Comparison of ENCODE assay signal across 14 cellular contexts in genomic region chr4:138239496-138239895, GRCh38. TPM values are rescaled to one million over a fixed set of nuclear protein-coding genes. Genes with fewer than 3 reads are reported as not detected.
DNase-seq lines count a peak whose midpoint lies in the region; ATAC-seq and TF ChIP-seq lines count a peak whose summit lies in the region.
"Had no signal": no experiment of that assay in that cellular context is flagged by ENCODE, and none has a peak within 500 bp of the region (broad histone marks: within the 10 kb centered on the region; RNA-seq: fewer than 3 reads in every experiment).

No MANE protein-coding gene starts in this region.

- ATAC-seq in heart left ventricle, result no peak

- TF ChIP-seq CTCF in Loucy (conservative IDR thresholded peaks at IDR 0.05; ENCODE audit: low read length) (no peak), dorsolateral prefrontal cortex (IDR thresholded peaks at IDR 0.05 in 54 of 56, conservative IDR thresholded peaks at IDR 0.05 in 2 of 56; ENCODE audit: low read depth in 1 of 56, partially characterized antibody in 56 of 56) (no peak), progenitor cell of endocrine pancreas (IDR thresholded peaks at IDR 0.05; ENCODE audit: unreplicated experiment) (no peak), heart left ventricle (IDR thresholded peaks at IDR 0.05) (no peak)

- peak overlapping the region; percentile 78 for H3K4me2 ChIP-seq in Loucy (ENCODE audit: low read depth, low read length, poor library complexity, severe bottlenecking)

- peaks cover 50% of the 10 kb centered on the region for H3K4me1 Mint-ChIP-seq in T-helper 2 cell treated with Interferon-gamma antibody and Interleukin-4, amounts not matched to agents 5 μg/mL and 100 μg/mL, for 36 hours (ENCODE audit: low read depth)
- peaks cover 29% of the 10 kb centered on the region for H3K4me1 Mint-ChIP-seq in progenitor cell of endocrine pancreas (ENCODE audit: low read depth)

- WGBS in heart left ventricle, 4 donors, result 0 to 2% (median 1%) methylated on average over 1 of the region's 1 CpG

- no peaks in the 10 kb centered on the region for H3K9me2 ChIP-seq in Loucy (replicated peaks; ENCODE audit: low read depth, low read length)

- TF ChIP-seq POLR2A in heart left ventricle (IDR thresholded peaks at IDR 0.05), result no peak

- H3K79me2 ChIP-seq in Loucy (ENCODE audit: insufficient read depth, low read length), result 0 out of 2 replicates have a peak, but pooled peaks cover 5% of the 10 kb centered on the region

- peak overlapping the region; percentile 13 for H3K9ac ChIP-seq in Loucy (ENCODE audit: low read depth, low read length, poor library complexity, severe bottlenecking)

- H3K9me3 Mint-ChIP-seq in T-helper 2 cell treated with Interferon-gamma antibody and Interleukin-4, amounts not matched to agents 5 μg/mL and 100 μg/mL, for 36 hours, result peaks cover 3% of the 10 kb centered on the region
- no peaks in the 10 kb centered on the region for H3K9me3 Mint-ChIP-seq in progenitor cell of endocrine pancreas (ENCODE audit: low read depth)

- intact Hi-C loops in dorsolateral prefrontal cortex (cut with DNase I), result no loop called here
- intact Hi-C loops in heart left ventricle (cut with DNase I), result no loop called here

- no peak for DNase-seq in T-helper 2 cell treated with Interferon-gamma antibody and Interleukin-4, amounts not matched to agents 5 μg/mL and 100 μg/mL, for 36 hours (ENCODE audit: low spot score)
- DNase-seq in T-helper 2 cell (no peak), dorsolateral prefrontal cortex (no peak), progenitor cell of endocrine pancreas (ENCODE audit: low spot score, unreplicated experiment) (no peak), NCI-H1048 (lab: John Stamatoyannopoulos, UW) (no peak), AG20443 (ENCODE audit: low spot score) (no peak), heart left ventricle (no peak)
- DNase-seq: activated CD8-positive, alpha-beta memory T cell treated with anti-CD3 and anti-CD28 coated beads for 24 hours; amygdala; islet precursor cell; occipital lobe; SJCRH30 had no signal

- peaks cover 47% of the 10 kb centered on the region for H3K4me1 ChIP-seq in Loucy (ENCODE audit: insufficient read depth, low read length, poor library complexity, severe bottlenecking)
- peaks cover 0 to 23% (median 0%) of the 10 kb centered on the region in 12 donors for H3K4me1 ChIP-seq in heart left ventricle

- H3K9me3 ChIP-seq in Loucy (ENCODE audit: insufficient read depth, low read depth, low read length) (no peaks in the 10 kb centered on the region), heart left ventricle (no peaks in the 10 kb centered on the region)
- H3K9me3 ChIP-seq: SJCRH30 had no signal

- H3K4me3 ChIP-seq in Loucy (ENCODE audit: low read length, poor library complexity, severe bottlenecking) (peak overlapping the region; percentile 82), dorsolateral prefrontal cortex (peak overlapping the region in 55 of 59 donors; percentile 1 to 70 (median 55)), heart left ventricle (no peak overlapping the region)
- H3K4me3 ChIP-seq: SJCRH30 had no signal

- H3K36me3 Mint-ChIP-seq in T-helper 2 cell treated with Interferon-gamma antibody and Interleukin-4, amounts not matched to agents 5 μg/mL and 100 μg/mL, for 36 hours (ENCODE audit: low read depth), result peaks cover 7% of the 10 kb centered on the region
- peaks cover 3% of the 10 kb centered on the region for H3K36me3 Mint-ChIP-seq in progenitor cell of endocrine pancreas (ENCODE audit: insufficient read depth)
- H3K36me3 Mint-ChIP-seq: IgD-negative memory B cell had no signal

- peak overlapping the region; percentile 52 for H3K27ac Mint-ChIP-seq in T-helper 2 cell treated with Interferon-gamma antibody and Interleukin-4, amounts not matched to agents 5 μg/mL and 100 μg/mL, for 36 hours
- H3K27ac Mint-ChIP-seq in progenitor cell of endocrine pancreas, result peak overlapping the region; percentile 45

- H2AFZ ChIP-seq in Loucy (ENCODE audit: low read length), result no peak overlapping the region

- peak overlapping the region; percentile 93 for H3K4me3 Mint-ChIP-seq in T-helper 2 cell treated with Interferon-gamma antibody and Interleukin-4, amounts not matched to agents 5 μg/mL and 100 μg/mL, for 36 hours
- H3K4me3 Mint-ChIP-seq in progenitor cell of endocrine pancreas (ENCODE audit: low read depth), result peak overlapping the region; percentile 78
- H3K4me3 Mint-ChIP-seq: IgD-negative memory B cell had no signal

- H3K27ac ChIP-seq in dorsolateral prefrontal cortex (peak overlapping the region in 34 of 59 donors; percentile 0 to 89 (median 66)), heart left ventricle (no peak overlapping the region)
- H3K27ac ChIP-seq: SJCRH30 had no signal

- no peaks in the 10 kb centered on the region for H3K27me3 Mint-ChIP-seq in T-helper 2 cell treated with Interferon-gamma antibody and Interleukin-4, amounts not matched to agents 5 μg/mL and 100 μg/mL, for 36 hours (ENCODE audit: low read depth)
- no peaks in the 10 kb centered on the region for H3K27me3 Mint-ChIP-seq in progenitor cell of endocrine pancreas
- H3K27me3 Mint-ChIP-seq: IgD-negative memory B cell had no signal

- H3K36me3 ChIP-seq in Loucy (ENCODE audit: insufficient read depth, low read length) (no peaks in the 10 kb centered on the region), heart left ventricle (no peaks in the 10 kb centered on the region)
- H3K36me3 ChIP-seq: SJCRH30 had no signal

- H3K27me3 ChIP-seq in Loucy (ENCODE audit: insufficient read depth, low read length, poor library complexity, severe bottlenecking) (no peaks in the 10 kb centered on the region), dorsolateral prefrontal cortex (no peaks in the 10 kb centered on the region), heart left ventricle (no peaks in the 10 kb centered on the region)
- H3K27me3 ChIP-seq: SJCRH30 had no signal

- H3F3A ChIP-seq in Loucy (ENCODE audit: low read depth), result no peaks in the 10 kb centered on the region; the same call in 1 of the 2 replicates

- H4K20me1 ChIP-seq in Loucy (ENCODE audit: insufficient read depth, low read length, poor library complexity, severe bottlenecking), result no peaks in the 10 kb centered on the region

RNA-seq across cellular contexts. Expression of gene SLC7A11, which starts 2.7 kb away (rescaled TPM):
- total RNA-seq in dorsolateral prefrontal cortex, result 10 to 100 TPM; 11.1 to 72.6 (median 26.2) TPM
- 8.2 and 12.3 TPM in 2 replicates for total RNA-seq in progenitor cell of endocrine pancreas
- total RNA-seq in heart left ventricle, result 1 to 10 TPM in 1 of 9 donors, under 1 TPM in 7, not detected in 1; 0.04 to 1.0 (median 0.13) TPM
- polyA plus RNA-seq in heart left ventricle, result under 1 TPM; 0.04 to 0.10 TPM

Comparison
In these comparisons a context has a peak if more than half of its experiments do, and no peak if none do; other contexts are left out.
1. H3K4me3 ChIP-seq: peak in Loucy (single experiment) and dorsolateral prefrontal cortex (55 of 59); none in heart left ventricle (0 of 12).
2. H3K27ac ChIP-seq: peak in dorsolateral prefrontal cortex (34 of 59); none in heart left ventricle (0 of 12).